ENCODE assay signal across 20 cellular contexts in genomic region chr20:61936701-61937131, GRCh38.
A peak's percentile ranks its signal among the peaks of the same experiment; 100 is the strongest.
DNase-seq lines count a peak whose midpoint lies in the region; ATAC-seq and TF ChIP-seq lines count a peak whose summit lies in the region.
"Had no signal": no experiment of that assay in that cellular context is flagged by ENCODE, and none has a peak within 500 bp of the region (broad histone marks: within the 10 kb centered on the region; RNA-seq: fewer than 3 reads in every experiment).

No MANE protein-coding gene starts in this region.

- H3K27ac Mint-ChIP-seq in activated naive CD4-positive, alpha-beta T cell treated with anti-CD3 and anti-CD28 coated beads for 36 hours: no peak overlapping the region
- H3K27ac Mint-ChIP-seq: GM23338 had no signal

- H3K4me3 Mint-ChIP-seq in activated naive CD4-positive, alpha-beta T cell treated with anti-CD3 and anti-CD28 coated beads for 36 hours: no peak overlapping the region
- H3K4me3 Mint-ChIP-seq: GM23338 had no signal

- no peaks in the 10 kb centered on the region for H3K27me3 ChIP-seq in dorsolateral prefrontal cortex
- H3K27me3 ChIP-seq in lower lobe of right lung (ENCODE audit: low read depth): peaks cover 22% of the 10 kb centered on the region
- H3K27me3 ChIP-seq in tibial artery: peaks cover 0 to 39% of the 10 kb centered on the region in 2 donors
- H3K27me3 ChIP-seq: BLaER1 treated with 17β-estradiol and CSF1 and Interleukin-3, amounts not matched to agents 10 nM and 100 nM; MG63 had no signal

- no peak for TF ChIP-seq CTCF in dorsolateral prefrontal cortex (IDR thresholded peaks at IDR 0.05 in 54 of 56, conservative IDR thresholded peaks at IDR 0.05 in 2 of 56; ENCODE audit: low read depth in 1 of 56, partially characterized antibody in 56 of 56)
- no peak for TF ChIP-seq CTCF in lower lobe of right lung (IDR thresholded peaks at IDR 0.05)
- no peak for TF ChIP-seq CTCF in tibial artery (IDR thresholded peaks at IDR 0.05)

- POLR2A ChIA-PET in HEK293T (lab: Yijun Ruan, JAX): no interaction called here

- no peaks in the 10 kb centered on the region for H3K4me1 ChIP-seq in lower lobe of right lung
- H3K4me1 ChIP-seq in tibial artery: no peaks in the 10 kb centered on the region
- H3K4me1 ChIP-seq: A549; BLaER1 treated with 17β-estradiol and CSF1 and Interleukin-3, amounts not matched to agents 10 nM and 100 nM had no signal

- H3K9me3 Mint-ChIP-seq in activated naive CD4-positive, alpha-beta T cell treated with anti-CD3 and anti-CD28 coated beads for 36 hours: no peaks in the 10 kb centered on the region
- H3K9me3 Mint-ChIP-seq: GM23338 had no signal

- no peak overlapping the region for H3K4me3 ChIP-seq in dorsolateral prefrontal cortex
- H3K4me3 ChIP-seq in lower lobe of right lung: no peak overlapping the region
- H3K4me3 ChIP-seq in tibial artery: no peak overlapping the region
- H3K4me3 ChIP-seq: A549; BLaER1 treated with 17β-estradiol and CSF1 and Interleukin-3, amounts not matched to agents 10 nM and 100 nM; GM23338; MG63 had no signal

- CTCF ChIA-PET in activated naive CD4-positive, alpha-beta T cell treated with anti-CD3 and anti-CD28 coated beads for 36 hours (lab: Charles Lee): no interaction called here
- CTCF ChIA-PET in HEK293T (lab: Yijun Ruan, JAX): no interaction called here

- intact Hi-C loops in activated naive CD4-positive, alpha-beta T cell treated with anti-CD3 and anti-CD28 coated beads for 36 hours (cut with micrococcal nuclease): no loop called here
- intact Hi-C loops in dorsolateral prefrontal cortex (cut with DNase I): no loop called here
- intact Hi-C loops in lower lobe of right lung (cut with DNase I): no loop called here
- intact Hi-C loops in tibial artery (cut with DNase I; ENCODE audit: low total_unique reads): no loop called here

- H3K36me3 ChIP-seq in lower lobe of right lung (no peaks in the 10 kb centered on the region), tibial artery (no peaks in the 10 kb centered on the region)
- H3K36me3 ChIP-seq: BLaER1 treated with 17β-estradiol and CSF1 and Interleukin-3, amounts not matched to agents 10 nM and 100 nM; MG63 had no signal

- H3K9me3 ChIP-seq in lower lobe of right lung: no peaks in the 10 kb centered on the region
- H3K9me3 ChIP-seq in tibial artery: no peaks in the 10 kb centered on the region
- H3K9me3 ChIP-seq: A549; BLaER1 treated with 17β-estradiol and CSF1 and Interleukin-3, amounts not matched to agents 10 nM and 100 nM; MG63 had no signal

- peaks cover 3% of the 10 kb centered on the region for H3K27me3 Mint-ChIP-seq in activated naive CD4-positive, alpha-beta T cell treated with anti-CD3 and anti-CD28 coated beads for 36 hours (ENCODE audit: low read depth)

- ATAC-seq in lower lobe of right lung (no peak), HG03378 (IDR thresholded peaks at IDR 0.05; ENCODE audit: unreplicated experiment) (no peak)
- ATAC-seq: A549, GM23338, PC-3 had no signal

- H3K27ac ChIP-seq in dorsolateral prefrontal cortex (no peak overlapping the region), lower lobe of right lung (no peak overlapping the region), tibial artery (no peak overlapping the region)
- H3K27ac ChIP-seq: A549; BLaER1 treated with 17β-estradiol and CSF1 and Interleukin-3, amounts not matched to agents 10 nM and 100 nM; RWPE1 had no signal

- H3K4me1 Mint-ChIP-seq in activated naive CD4-positive, alpha-beta T cell treated with anti-CD3 and anti-CD28 coated beads for 36 hours (ENCODE audit: low read depth): no peaks in the 10 kb centered on the region

- peak; percentile 5 for DNase-seq in activated naive CD4-positive, alpha-beta T cell treated with anti-CD3 and anti-CD28 coated beads, Interleukin-2, amount 50 U/mL, for 16 hours
- DNase-seq in activated naive CD4-positive, alpha-beta T cell treated with anti-CD3 and anti-CD28 coated beads for 36 hours: no peak
- DNase-seq in dorsolateral prefrontal cortex: peak in 7 of 10 donors; percentile 16 to 43 (median 29)
- DNase-seq in lower lobe of right lung: peak; percentile 36
- peak; percentile 10 to 57 for DNase-seq in tibial artery
- DNase-seq in HEK293T (ENCODE audit: extremely low spot score): no peak
- no peak for DNase-seq in activated T-cell treated with anti-CD3 and anti-CD28 coated beads for 4 hours
- DNase-seq: GF-D8, IMR-90, MG63, NCI-H1092 treated with DMSO at 0.1 percent for 48 hours, NCI-H2081 treated with DMSO at 0.1 percent for 48 hours, NCI-H510A treated with DMSO at 0.1 percent for 48 hours, NCI-H82, PC-3 had no signal

- H3K36me3 Mint-ChIP-seq in activated naive CD4-positive, alpha-beta T cell treated with anti-CD3 and anti-CD28 coated beads for 36 hours (ENCODE audit: low read depth): no peaks in the 10 kb centered on the region

TF ChIP-seq in HEK293T, 16 proteins besides CTCF, POLR2A, EP300 and RAD21:
- TF ChIP-seq NFRKB (IDR thresholded peaks at IDR 0.05) (no peak), FOXA1 (IDR thresholded peaks at IDR 0.05) (no peak)

Comparison
In these comparisons a context has a peak if more than half of its experiments do, and no peak if none do; other contexts are left out.
1. DNase-seq: peak in activated naive CD4-positive, alpha-beta T cell treated with anti-CD3 and anti-CD28 coated beads, Interleukin-2, amount 50 U/mL, for 16 hours (single experiment), dorsolateral prefrontal cortex (7 of 10), lower lobe of right lung (single experiment) and tibial artery (2 of 2); none in activated naive CD4-positive, alpha-beta T cell treated with anti-CD3 and anti-CD28 coated beads for 36 hours (single experiment), HEK293T (single experiment) and activated T-cell treated with anti-CD3 and anti-CD28 coated beads for 4 hours (single experiment).